35 cellular contexts compared by ENCODE assay signal in the genomic region with DNA sequence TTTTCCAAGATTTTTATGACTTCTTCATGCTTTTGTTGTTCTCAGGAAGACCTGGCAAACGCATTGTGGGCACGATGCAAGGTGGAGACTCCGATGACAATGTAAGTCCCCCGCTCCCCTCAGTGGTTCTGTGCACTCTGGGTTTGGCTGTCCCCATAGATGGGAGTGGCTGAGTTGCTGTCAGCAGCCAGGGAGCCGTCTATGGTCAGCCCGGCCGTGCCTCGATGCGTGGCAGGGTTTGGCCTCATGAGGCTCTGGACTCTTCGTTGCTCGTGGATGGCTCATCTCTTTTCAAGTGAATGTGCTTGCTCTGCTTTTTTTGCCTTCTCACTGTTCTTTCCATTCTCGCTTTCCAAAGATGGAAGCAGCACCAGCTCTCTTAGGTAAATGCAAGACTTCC. TPM values are rescaled to one million over a fixed set of nuclear protein-coding genes. Genes with fewer than 3 reads are reported as not detected.
"Had no signal": no experiment of that assay in that cellular context is flagged by ENCODE, and none has a peak within 500 bp of the region (broad histone marks: within the 10 kb centered on the region; RNA-seq: fewer than 3 reads in every experiment).

No MANE protein-coding gene starts in this region.

- H3K4me1 Mint-ChIP-seq: neural progenitor cell had no signal

- H3K79me2 ChIP-seq: parathyroid adenoma had no signal

- H3K4me3 ChIP-seq: esophagus squamous epithelium, heart right ventricle, left lung, neural progenitor cell, right lobe of liver, smooth muscle cell, stomach, thyroid gland, vagina had no signal

- H3K4me2 ChIP-seq: neural progenitor cell, smooth muscle cell had no signal

- H3K9ac ChIP-seq: neural progenitor cell, parathyroid adenoma had no signal

- H3K9me3 ChIP-seq: esophagus squamous epithelium, heart right ventricle, left lung, right lobe of liver, stomach, thyroid gland, vagina had no signal

- H3K27me3 ChIP-seq: esophagus squamous epithelium, heart right ventricle, left lung, neural progenitor cell, right lobe of liver, stomach, thyroid gland, vagina had no signal

- H2AFZ ChIP-seq: neural progenitor cell, parathyroid adenoma had no signal

- H3K27ac ChIP-seq: esophagus squamous epithelium, heart right ventricle, left lung, neural progenitor cell, parathyroid adenoma, right lobe of liver, stomach, thyroid gland, vagina had no signal

- DNase-seq: cortex of kidney; effector memory CD8-positive, alpha-beta T cell; erythroblast; esophagus squamous epithelium; foreskin melanocyte; glutamatergic neuron; heart right ventricle; hippocampal formation; left cardiac atrium; left lung; mammary epithelial cell; mesendoderm; naive thymus-derived CD8-positive, alpha-beta T cell; right lobe of liver; stimulated activated CD4-positive, alpha-beta T cell treated with anti-CD3 and anti-CD28 coated beads, Interleukin-12 subunit alpha, Interleukin-12 subunit beta, amount 100 ng/mL, for 4 hours; stimulated activated CD4-positive, alpha-beta T cell treated with anti-CD3 and anti-CD28 coated beads, Interleukin-1b, Interleukin-23, amount 100 ng/mL, for 48 hours; stimulated activated CD4-positive, alpha-beta T cell treated with anti-CD3 and anti-CD28 coated beads, Interleukin-4, amount 100 ng/mL, for 1 hour; stimulated activated CD8-positive, alpha-beta memory T cell treated with anti-CD3 and anti-CD28 coated beads, Interleukin-4, amount 100 ng/mL, for 48 hours; stimulated activated naive CD4-positive, alpha-beta T cell treated with Interleukin-2 at 50 U/mL for 16 hours; stomach; thyroid gland; trophoblast cell had no signal

- H3K9me3 Mint-ChIP-seq: effector memory CD8-positive, alpha-beta T cell; naive thymus-derived CD8-positive, alpha-beta T cell had no signal

- H3K27ac Mint-ChIP-seq: neural progenitor cell, progenitor cell of endocrine pancreas had no signal

- H3K27me3 Mint-ChIP-seq: effector memory CD8-positive, alpha-beta T cell; naive thymus-derived CD8-positive, alpha-beta T cell; progenitor cell of endocrine pancreas had no signal

- H3K4me3 Mint-ChIP-seq: effector memory CD8-positive, alpha-beta T cell; naive thymus-derived CD8-positive, alpha-beta T cell; neural progenitor cell had no signal

- H3K4me1 ChIP-seq: left lung, neural progenitor cell, parathyroid adenoma, vagina had no signal

- ATAC-seq: effector memory CD8-positive, alpha-beta T cell; left cardiac atrium; left lung; naive thymus-derived CD8-positive, alpha-beta T cell; right lobe of liver had no signal

RNA-seq across cellular contexts. Expression of gene C16orf90, which starts 37.5 kb away (rescaled TPM):
- total RNA-seq: dermis microvascular lymphatic vessel endothelial cell; esophagus squamous epithelium; heart right ventricle; kidney epithelial cell; left cardiac atrium; left lung; lower leg skin; mammary epithelial cell; myocyte; naive thymus-derived CD8-positive, alpha-beta T cell; osteoblast; progenitor cell of endocrine pancreas; right lobe of liver; smooth muscle cell; stomach; subcutaneous adipose tissue; temporal lobe; thyroid gland; ureter; vagina had no signal

RNA-seq across cellular contexts. Expression of gene NLRC3, which starts 44.5 kb away (rescaled TPM):
- total RNA-seq: myocyte, smooth muscle cell had no signal
